In genomic region chr21:42614811-42615342, GRCh38 we compare ENCODE assay signal across 9 cellular contexts. TPM values are rescaled to one million over a fixed set of nuclear protein-coding genes. Genes with fewer than 3 reads are reported as not detected.
DNase-seq lines count a peak whose midpoint lies in the region; ATAC-seq and TF ChIP-seq lines count a peak whose summit lies in the region.
"Had no signal": no experiment of that assay in that cellular context is flagged by ENCODE, and none has a peak within 500 bp of the region (broad histone marks: within the 10 kb centered on the region; RNA-seq: fewer than 3 reads in every experiment).

No MANE protein-coding gene starts in this region.

- TF ChIP-seq CTCF in breast epithelium (IDR thresholded peaks at IDR 0.05) = no peak
- no peak for TF ChIP-seq CTCF in prostate gland (IDR thresholded peaks at IDR 0.05)

- H3K4me1 Mint-ChIP-seq in T-helper 2 cell treated with Interferon-gamma antibody and Interleukin-4, amounts not matched to agents 5 μg/mL and 100 μg/mL, for 36 hours (ENCODE audit: low read depth) = peaks cover 6% of the 10 kb centered on the region

- peaks cover 20% of the 10 kb centered on the region for H3K27me3 Mint-ChIP-seq in T-helper 2 cell treated with Interferon-gamma antibody and Interleukin-4, amounts not matched to agents 5 μg/mL and 100 μg/mL, for 36 hours (ENCODE audit: low read depth)

- H3K4me3 ChIP-seq in breast epithelium (peak overlapping the region in 2 of 3 donors; percentile 28 to 47), prostate gland (no peak overlapping the region)
- H3K4me3 ChIP-seq: SJSA1 had no signal

- H3K4me3 Mint-ChIP-seq in T-helper 2 cell treated with Interferon-gamma antibody and Interleukin-4, amounts not matched to agents 5 μg/mL and 100 μg/mL, for 36 hours = no peak overlapping the region

- peaks cover 0 to 6% of the 10 kb centered on the region in 2 donors for H3K4me1 ChIP-seq in breast epithelium
- H3K4me1 ChIP-seq in prostate gland (replicated peaks) = no peaks in the 10 kb centered on the region

- no peak overlapping the region for H3K27ac Mint-ChIP-seq in T-helper 2 cell treated with Interferon-gamma antibody and Interleukin-4, amounts not matched to agents 5 μg/mL and 100 μg/mL, for 36 hours

- H3K9me3 ChIP-seq in breast epithelium (no peaks in the 10 kb centered on the region), prostate gland (no peaks in the 10 kb centered on the region)

- peaks cover 8% of the 10 kb centered on the region for H3K9me3 Mint-ChIP-seq in T-helper 2 cell treated with Interferon-gamma antibody and Interleukin-4, amounts not matched to agents 5 μg/mL and 100 μg/mL, for 36 hours

- intact Hi-C loops in breast epithelium (cut with DNase I; ENCODE audit: low total_unique reads) (no loop called here), prostate gland (cut with DNase I) (no loop called here)

- ATAC-seq in GM18873 (IDR thresholded peaks at IDR 0.05; ENCODE audit: low FRiP score, unreplicated experiment) (no peak), GM19023 (IDR thresholded peaks at IDR 0.05; ENCODE audit: unreplicated experiment) (no peak)

- peak overlapping the region; percentile 90 to 94 for H3K27ac ChIP-seq in breast epithelium
- H3K27ac ChIP-seq in prostate gland = peak overlapping the region; percentile 66 to 74
- H3K27ac ChIP-seq: SJSA1 had no signal

- WGBS in prostate gland = 13% methylated on average over 12 of the region's 14 CpGs

- TF ChIP-seq POLR2A in breast epithelium (IDR thresholded peaks at IDR 0.05) (no peak), prostate gland (IDR thresholded peaks at IDR 0.05) (no peak)

- DNase-seq in NCI-H146 (lab: John Stamatoyannopoulos, UW) (peak; percentile 53), NCI-H146 treated with DMSO at 0.1 percent for 48 hours (lab: John Stamatoyannopoulos, UW; ENCODE audit: unreplicated experiment) (no peak), breast epithelium (ENCODE audit: low spot score in 2 of 2) (peak; percentile 65 to 74), prostate gland (ENCODE audit: low spot score) (peak; percentile 81), NCI-H510A (lab: John Stamatoyannopoulos, UW) (no peak)
- DNase-seq in T-helper 2 cell treated with Interferon-gamma antibody and Interleukin-4, amounts not matched to agents 5 μg/mL and 100 μg/mL, for 36 hours (ENCODE audit: low spot score) = peak; percentile 46

- no peaks in the 10 kb centered on the region for H3K36me3 ChIP-seq in breast epithelium
- H3K36me3 ChIP-seq in prostate gland = no peaks in the 10 kb centered on the region
- H3K36me3 ChIP-seq: SJSA1 had no signal

- H3K36me3 Mint-ChIP-seq in T-helper 2 cell treated with Interferon-gamma antibody and Interleukin-4, amounts not matched to agents 5 μg/mL and 100 μg/mL, for 36 hours (ENCODE audit: low read depth) = no peaks in the 10 kb centered on the region

- H3K27me3 ChIP-seq in breast epithelium (peaks cover 0 to 5% of the 10 kb centered on the region in 2 donors), prostate gland (replicated peaks; ENCODE audit: insufficient read depth) (no peaks in the 10 kb centered on the region)

RNA-seq across cellular contexts. Expression of gene PDE9A, which starts 38.5 kb away (rescaled TPM):
- total RNA-seq in breast epithelium (10 to 100 TPM in 2 of 3 donors, 1 to 10 TPM in 1; 3.0 to 14.7 (median 10.5) TPM), prostate gland (10 to 100 TPM; 80.0 to 93.6 TPM)

Comparison
In these comparisons a context has a peak if more than half of its experiments do, and no peak if none do; other contexts are left out.
1. DNase-seq: peak in NCI-H146 (single experiment), T-helper 2 cell treated with Interferon-gamma antibody and Interleukin-4, amounts not matched to agents 5 μg/mL and 100 μg/mL, for 36 hours (single experiment), breast epithelium (2 of 2) and prostate gland (single experiment); none in NCI-H146 treated with DMSO at 0.1 percent for 48 hours (single experiment) and NCI-H510A (single experiment).
2. H3K4me3 ChIP-seq: peak in breast epithelium (2 of 3); none in prostate gland (0 of 2).
3. RNA of gene PDE9A, which starts 38.5 kb away (total RNA-seq): 80.0 to 93.6 TPM in prostate gland; 3.0 to 14.7 TPM in breast epithelium; every median in the first group is over 4 times any median in the second.